Comparison of ENCODE assay signal across 23 cellular contexts in the genomic region with DNA sequence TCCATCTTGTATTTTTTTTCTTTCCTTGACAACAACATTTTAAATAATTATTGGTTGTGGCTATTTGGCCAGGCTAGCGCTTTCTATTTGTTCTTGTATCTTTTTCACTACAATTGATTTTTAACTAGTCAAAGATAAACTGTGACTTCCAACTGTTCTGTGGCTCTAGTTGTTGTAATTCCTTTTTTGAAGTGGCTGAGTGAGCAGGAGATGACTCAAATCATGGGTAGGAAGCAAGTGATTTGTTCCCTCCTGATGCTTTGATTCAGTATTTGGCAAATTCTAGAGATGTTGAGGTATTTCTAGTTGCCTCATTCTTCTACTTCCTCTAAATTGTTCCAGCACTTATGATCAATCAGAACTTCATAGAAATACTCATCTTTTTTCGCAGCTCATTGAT.
A peak's percentile ranks its signal among the peaks of the same experiment; 100 is the strongest.
DNase-seq lines count a peak whose midpoint lies in the region; ATAC-seq, FAIRE-seq and TF ChIP-seq lines count a peak whose summit lies in the region.
"Had no signal": no experiment of that assay in that cellular context is flagged by ENCODE, and none has a peak within 500 bp of the region (broad histone marks: within the 10 kb centered on the region; RNA-seq: fewer than 3 reads in every experiment).

No MANE protein-coding gene starts in this region.

- H2AFZ ChIP-seq in GM23338 = no peak overlapping the region

- H3K27ac ChIP-seq in A673 (ENCODE audit: low read depth, low read length, poor library complexity, severe bottlenecking) (no peak overlapping the region), GM23338 (ENCODE audit: low read depth) (no peak overlapping the region)
- H3K27ac ChIP-seq: SK-N-MC had no signal

- H3K27ac Mint-ChIP-seq in GM23338 = no peak overlapping the region
- H3K27ac Mint-ChIP-seq: CD4-positive, CD25-positive, alpha-beta regulatory T cell had no signal

- no peak overlapping the region for H3K4me3 Mint-ChIP-seq in GM23338
- H3K4me3 Mint-ChIP-seq: CD4-positive, CD25-positive, alpha-beta regulatory T cell had no signal

- H3K9me3 Mint-ChIP-seq in GM23338 = no peaks in the 10 kb centered on the region; the same call in 2 of the 3 replicates

- DNase-seq in A673 (ENCODE audit: low spot score) (peak; percentile 12), HS-5 (ENCODE audit: low read depth) (peak; percentile 19), RCC 7860 (ENCODE audit: low spot score) (peak; percentile 6), kidney tubule cell (ENCODE audit: low spot score) (peak; percentile 19), Ammon's horn (ENCODE audit: low spot score) (no peak), GM13976 (ENCODE audit: low spot score) (no peak), GM23338 (ENCODE audit: low spot score) (no peak)
- DNase-seq in activated naive CD4-positive, alpha-beta T cell treated with anti-CD3 and anti-CD28 coated beads, Interleukin-2, amount 50 U/mL, for 16 hours = no peak
- DNase-seq: CD4-positive, CD25-positive, alpha-beta regulatory T cell; EL; GOT3; KG1; NCI-H1092; NCI-H1436; NCI-H2029 treated with DMSO at 0.1 percent for 48 hours; NCI-H2171 treated with DMSO at 0.1 percent for 48 hours; NCI-H524 treated with DMSO at 0.1 percent for 48 hours; NCI-H82; OCI-M1; RPMI8226; SHP77; SW 1271 had no signal

- POLR2A ChIA-PET in A673 (lab: Charles Lee; ENCODE audit: low non-redundant PET) = no interaction called here

- H3K4me3 ChIP-seq in A673 (ENCODE audit: low read depth, low read length, poor library complexity, severe bottlenecking) (no peak overlapping the region), GM23338 (no peak overlapping the region)
- H3K4me3 ChIP-seq: SK-N-MC had no signal

- H3F3A ChIP-seq in GM23338 (replicated peaks; ENCODE audit: low read depth) = no peaks in the 10 kb centered on the region

- no peak for ATAC-seq in GM23338

- no peaks in the 10 kb centered on the region for H4K20me1 ChIP-seq in GM23338 (replicated peaks; ENCODE audit: insufficient read depth)

- no peaks in the 10 kb centered on the region for H3K4me1 Mint-ChIP-seq in GM23338
- H3K4me1 Mint-ChIP-seq: CD4-positive, CD25-positive, alpha-beta regulatory T cell had no signal

- H3K79me2 ChIP-seq in GM23338 (replicated peaks; ENCODE audit: insufficient read depth) = no peaks in the 10 kb centered on the region

- in situ Hi-C loops in GM13976 (cut with MboI; ENCODE audit: low sequenced_read_pairs, unreplicated experiment) = no loop called here

- H3K4me1 ChIP-seq in A673 (ENCODE audit: insufficient read depth, low read length, poor library complexity, severe bottlenecking) = peaks cover 19% of the 10 kb centered on the region
- no peaks in the 10 kb centered on the region for H3K4me1 ChIP-seq in GM23338 (ENCODE audit: insufficient read depth)

- no TSS peak for BruUV-seq in A673 (replicated peaks; lab: Mats Ljungman, UMichigan)

- FAIRE-seq in RCC 7860 (lab: Jason Lieb, UNC) = no peak

- no peaks in the 10 kb centered on the region for H3K27me3 ChIP-seq in A673 (replicated peaks; ENCODE audit: insufficient read depth, low read depth, low read length, poor library complexity)
- no peaks in the 10 kb centered on the region for H3K27me3 ChIP-seq in GM23338 (ENCODE audit: insufficient read depth)

- TF ChIP-seq CTCF in A673 (conservative IDR thresholded peaks at IDR 0.05; ENCODE audit: low read depth, low read length) = no peak
- TF ChIP-seq CTCF in GM13976 (IDR thresholded peaks at IDR 0.05; ENCODE audit: borderline replicate concordance, control extremely low read depth, extremely low read depth, insufficient read depth, missing control alignments) = no peak
- TF ChIP-seq CTCF in GM23338 (conservative IDR thresholded peaks at IDR 0.05; ENCODE audit: low read depth in 2 of 2) = no peak

- H3K9me2 ChIP-seq in GM23338 (ENCODE audit: insufficient read depth) = no peaks in the 10 kb centered on the region

- no peaks in the 10 kb centered on the region for H3K36me3 ChIP-seq in A673 (ENCODE audit: insufficient read depth, low read length, poor library complexity, severe bottlenecking)
- H3K36me3 ChIP-seq in GM23338 (ENCODE audit: insufficient read depth) = no peaks in the 10 kb centered on the region

- intact Hi-C loops in A673 (cut with micrococcal nuclease; ENCODE audit: unreplicated experiment) = no loop called here

- no peaks in the 10 kb centered on the region for H3K9me3 ChIP-seq in A673 (ENCODE audit: low read depth, low read length, poor library complexity, severe bottlenecking)

- no peaks in the 10 kb centered on the region for H3K36me3 Mint-ChIP-seq in GM23338 (ENCODE audit: low read depth)
- H3K36me3 Mint-ChIP-seq: CD4-positive, CD25-positive, alpha-beta regulatory T cell had no signal

- CTCF ChIA-PET in A673 (lab: Charles Lee) = no interaction called here

- H3K4me2 ChIP-seq in GM23338 = no peak overlapping the region

- peaks cover 6% of the 10 kb centered on the region for H3K27me3 Mint-ChIP-seq in GM23338 (ENCODE audit: insufficient read depth, low read depth, poor library complexity)
- H3K27me3 Mint-ChIP-seq: CD4-positive, CD25-positive, alpha-beta regulatory T cell had no signal

TF ChIP-seq in GM23338, 12 proteins besides CTCF, POLR2A, EP300 and RAD21:
- TF ChIP-seq, protein P1, sequence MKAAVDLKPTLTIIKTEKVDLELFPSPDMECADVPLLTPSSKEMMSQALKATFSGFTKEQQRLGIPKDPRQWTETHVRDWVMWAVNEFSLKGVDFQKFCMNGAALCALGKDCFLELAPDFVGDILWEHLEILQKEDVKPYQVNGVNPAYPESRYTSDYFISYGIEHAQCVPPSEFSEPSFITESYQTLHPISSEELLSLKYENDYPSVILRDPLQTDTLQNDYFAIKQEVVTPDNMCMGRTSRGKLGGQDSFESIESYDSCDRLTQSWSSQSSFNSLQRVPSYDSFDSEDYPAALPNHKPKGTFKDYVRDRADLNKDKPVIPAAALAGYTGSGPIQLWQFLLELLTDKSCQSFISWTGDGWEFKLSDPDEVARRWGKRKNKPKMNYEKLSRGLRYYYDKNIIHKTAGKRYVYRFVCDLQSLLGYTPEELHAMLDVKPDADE (IDR thresholded peaks at IDR 0.05) = no peak
- TF ChIP-seq EZH2 (IDR thresholded peaks at IDR 0.05; ENCODE audit: low read depth, unreplicated experiment) (no peak), JUNB (IDR thresholded peaks at IDR 0.05; ENCODE audit: unreplicated experiment) (no peak)
TF ChIP-seq in GM23338: peak in this region for 0.

Comparison
In these comparisons a context has a peak if more than half of its experiments do, and no peak if none do; other contexts are left out.
1. DNase-seq: peak in A673 (single experiment), HS-5 (single experiment), RCC 7860 (single experiment) and kidney tubule cell (single experiment); none in Ammon's horn (single experiment), activated naive CD4-positive, alpha-beta T cell treated with anti-CD3 and anti-CD28 coated beads, Interleukin-2, amount 50 U/mL, for 16 hours (single experiment), GM13976 (single experiment) and GM23338 (single experiment).